1 cellular context compared by ENCODE assay signal in the genomic region with DNA sequence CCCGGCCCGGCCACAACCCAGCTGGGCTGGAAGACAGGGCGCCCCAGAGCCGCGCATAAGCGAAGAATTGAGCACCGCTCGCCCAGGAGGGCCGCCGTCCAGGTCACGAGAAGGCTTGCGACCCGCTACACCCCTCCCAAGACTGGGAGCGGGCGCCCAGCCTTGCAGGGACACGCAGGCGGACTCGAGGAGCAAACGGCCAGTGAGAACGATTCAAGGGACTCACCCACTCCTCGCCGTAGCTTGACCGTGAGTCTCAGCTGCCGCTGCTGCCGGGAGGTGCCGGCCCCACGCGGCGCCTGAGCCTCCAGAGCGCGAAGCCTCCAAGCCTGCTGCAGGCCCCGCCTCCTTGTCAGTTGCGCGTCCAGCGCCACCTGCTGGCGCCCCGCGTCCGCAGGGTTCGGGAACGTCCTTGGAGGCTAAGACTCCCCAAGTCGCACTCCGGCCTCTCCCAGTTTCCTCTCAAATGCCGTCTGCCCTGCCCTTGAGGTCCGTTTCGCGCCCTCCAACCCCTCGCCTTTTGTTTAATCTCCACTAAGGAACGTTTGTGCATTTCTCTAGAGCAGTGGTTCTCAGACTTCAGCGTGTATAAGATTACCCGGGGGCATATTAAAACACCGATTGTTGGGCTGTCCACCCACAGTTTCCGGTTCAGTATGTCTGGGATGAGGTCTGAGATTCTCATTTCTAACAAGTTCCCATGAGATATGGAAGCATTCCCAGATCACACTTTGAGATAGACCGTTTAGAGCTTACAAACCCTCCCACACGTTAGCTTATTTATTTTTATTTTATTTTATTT.
TF ChIP-seq lines count a peak whose summit lies in the region.

Gene STEAP1B (minus strand): TSS at position 301 of the 802 bp plus-strand sequence. CDS start 5,333 bp downstream, outside the sequence.

TF ChIP-seq in WTC11, 78 proteins besides CTCF, POLR2A, EP300 and RAD21 (continued from another document):
- TF ChIP-seq ZBTB21 (CRISPR knock-in tag; IDR thresholded peaks at IDR 0.05; ENCODE audit: borderline replicate concordance) = 0 out of 2 replicates have a peak, but pooled peaks have one; percentile 33
- TF ChIP-seq NFE2L1 (CRISPR knock-in tag; IDR thresholded peaks at IDR 0.05) = peak; percentile 85; the same call in 1 of the 2 replicates
- TF ChIP-seq, protein P1, sequence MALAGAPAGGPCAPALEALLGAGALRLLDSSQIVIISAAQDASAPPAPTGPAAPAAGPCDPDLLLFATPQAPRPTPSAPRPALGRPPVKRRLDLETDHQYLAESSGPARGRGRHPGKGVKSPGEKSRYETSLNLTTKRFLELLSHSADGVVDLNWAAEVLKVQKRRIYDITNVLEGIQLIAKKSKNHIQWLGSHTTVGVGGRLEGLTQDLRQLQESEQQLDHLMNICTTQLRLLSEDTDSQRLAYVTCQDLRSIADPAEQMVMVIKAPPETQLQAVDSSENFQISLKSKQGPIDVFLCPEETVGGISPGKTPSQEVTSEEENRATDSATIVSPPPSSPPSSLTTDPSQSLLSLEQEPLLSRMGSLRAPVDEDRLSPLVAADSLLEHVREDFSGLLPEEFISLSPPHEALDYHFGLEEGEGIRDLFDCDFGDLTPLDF (CRISPR knock-in tag; IDR thresholded peaks at IDR 0.05) = peak; percentile 78
- 0 out of 2 replicates have a peak, but pooled peaks have one; percentile 66 for TF ChIP-seq ZBTB43 (CRISPR knock-in tag; IDR thresholded peaks at IDR 0.05)
- peak; percentile 86 for TF ChIP-seq SP1 (CRISPR knock-in tag; conservative IDR thresholded peaks at IDR 0.05)
- peak; percentile 91; the same call in 1 of the 2 replicates for TF ChIP-seq FOXP4 (CRISPR knock-in tag; IDR thresholded peaks at IDR 0.05)
- peak; percentile 61; the same call in 1 of the 2 replicates for TF ChIP-seq ZNF317 (CRISPR knock-in tag; IDR thresholded peaks at IDR 0.05; ENCODE audit: borderline replicate concordance, low read depth)
- peak; percentile 93 for TF ChIP-seq MYBL2 (CRISPR knock-in tag; IDR thresholded peaks at IDR 0.05)
- peak; percentile 48; the same call in 1 of the 2 replicates for TF ChIP-seq ELF4 (CRISPR knock-in tag; IDR thresholded peaks at IDR 0.05; ENCODE audit: low read depth)
- TF ChIP-seq FOXP1 (CRISPR knock-in tag; IDR thresholded peaks at IDR 0.05; ENCODE audit: borderline replicate concordance) = peak; percentile 95
- TF ChIP-seq TEAD1 (CRISPR knock-in tag; IDR thresholded peaks at IDR 0.05) = peak; percentile 94
- peak; percentile 72; the same call in 1 of the 2 replicates for TF ChIP-seq TP53 (CRISPR knock-in tag; IDR thresholded peaks at IDR 0.05)
- peak; percentile 78; the same call in 1 of the 2 replicates for TF ChIP-seq TCF7 (CRISPR knock-in tag; IDR thresholded peaks at IDR 0.05; ENCODE audit: low read depth)
- TF ChIP-seq, protein P2, sequence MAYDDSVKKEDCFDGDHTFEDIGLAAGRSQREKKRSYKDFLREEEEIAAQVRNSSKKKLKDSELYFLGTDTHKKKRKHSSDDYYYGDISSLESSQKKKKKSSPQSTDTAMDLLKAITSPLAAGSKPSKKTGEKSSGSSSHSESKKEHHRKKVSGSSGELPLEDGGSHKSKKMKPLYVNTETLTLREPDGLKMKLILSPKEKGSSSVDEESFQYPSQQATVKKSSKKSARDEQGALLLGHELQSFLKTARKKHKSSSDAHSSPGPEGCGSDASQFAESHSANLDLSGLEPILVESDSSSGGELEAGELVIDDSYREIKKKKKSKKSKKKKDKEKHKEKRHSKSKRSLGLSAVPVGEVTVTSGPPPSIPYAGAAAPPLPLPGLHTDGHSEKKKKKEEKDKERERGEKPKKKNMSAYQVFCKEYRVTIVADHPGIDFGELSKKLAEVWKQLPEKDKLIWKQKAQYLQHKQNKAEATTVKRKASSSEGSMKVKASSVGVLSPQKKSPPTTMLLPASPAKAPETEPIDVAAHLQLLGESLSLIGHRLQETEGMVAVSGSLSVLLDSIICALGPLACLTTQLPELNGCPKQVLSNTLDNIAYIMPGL (CRISPR knock-in tag; IDR thresholded peaks at IDR 0.05) = peak; percentile 92
- TF ChIP-seq, protein P3, sequence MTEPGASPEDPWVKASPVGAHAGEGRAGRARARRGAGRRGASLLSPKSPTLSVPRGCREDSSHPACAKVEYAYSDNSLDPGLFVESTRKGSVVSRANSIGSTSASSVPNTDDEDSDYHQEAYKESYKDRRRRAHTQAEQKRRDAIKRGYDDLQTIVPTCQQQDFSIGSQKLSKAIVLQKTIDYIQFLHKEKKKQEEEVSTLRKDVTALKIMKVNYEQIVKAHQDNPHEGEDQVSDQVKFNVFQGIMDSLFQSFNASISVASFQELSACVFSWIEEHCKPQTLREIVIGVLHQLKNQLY (CRISPR knock-in tag; IDR thresholded peaks at IDR 0.05) = 0 out of 2 replicates have a peak, but pooled peaks have one; percentile 32
- TF ChIP-seq ZNF416 (CRISPR knock-in tag; IDR thresholded peaks at IDR 0.05) = 0 out of 2 replicates have a peak, but pooled peaks have one; percentile 46
- TF ChIP-seq, protein P4, sequence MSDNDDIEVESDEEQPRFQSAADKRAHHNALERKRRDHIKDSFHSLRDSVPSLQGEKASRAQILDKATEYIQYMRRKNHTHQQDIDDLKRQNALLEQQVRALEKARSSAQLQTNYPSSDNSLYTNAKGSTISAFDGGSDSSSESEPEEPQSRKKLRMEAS (CRISPR knock-in tag; IDR thresholded peaks at IDR 0.05) = peak; percentile 98
- TF ChIP-seq ETV6 (CRISPR knock-in tag; IDR thresholded peaks at IDR 0.05) = peak; percentile 82
TF ChIP-seq in WTC11: peak in this region for 34; not testable (repeated sequence) for 44.
